Comparison of ENCODE assay signal across 8 cellular contexts in genomic region chr15:66050264-66050663, GRCh38.
"Had no signal": no experiment of that assay in that cellular context is flagged by ENCODE, and none has a peak within 500 bp of the region (broad histone marks: within the 10 kb centered on the region; RNA-seq: fewer than 3 reads in every experiment).

No MANE protein-coding gene starts in this region.

- H2AFZ ChIP-seq: GM23248 had no signal

- H3K4me3 ChIP-seq: GM23248, K562 had no signal

- H3K9ac ChIP-seq: GM23248 had no signal

- H3K27ac ChIP-seq: GM23248, HL-60 had no signal

- DNase-seq: GM23248, GOT3, H7, HCEC 1CT, HFFc6, KG1 had no signal

- H3K9me3 Mint-ChIP-seq: HFFc6 had no signal

- H3K4me3 Mint-ChIP-seq: HFFc6 had no signal

- H3K27ac Mint-ChIP-seq: HFFc6 had no signal
